Comparison of ENCODE assay signal across 7 cellular contexts in the genomic region with DNA sequence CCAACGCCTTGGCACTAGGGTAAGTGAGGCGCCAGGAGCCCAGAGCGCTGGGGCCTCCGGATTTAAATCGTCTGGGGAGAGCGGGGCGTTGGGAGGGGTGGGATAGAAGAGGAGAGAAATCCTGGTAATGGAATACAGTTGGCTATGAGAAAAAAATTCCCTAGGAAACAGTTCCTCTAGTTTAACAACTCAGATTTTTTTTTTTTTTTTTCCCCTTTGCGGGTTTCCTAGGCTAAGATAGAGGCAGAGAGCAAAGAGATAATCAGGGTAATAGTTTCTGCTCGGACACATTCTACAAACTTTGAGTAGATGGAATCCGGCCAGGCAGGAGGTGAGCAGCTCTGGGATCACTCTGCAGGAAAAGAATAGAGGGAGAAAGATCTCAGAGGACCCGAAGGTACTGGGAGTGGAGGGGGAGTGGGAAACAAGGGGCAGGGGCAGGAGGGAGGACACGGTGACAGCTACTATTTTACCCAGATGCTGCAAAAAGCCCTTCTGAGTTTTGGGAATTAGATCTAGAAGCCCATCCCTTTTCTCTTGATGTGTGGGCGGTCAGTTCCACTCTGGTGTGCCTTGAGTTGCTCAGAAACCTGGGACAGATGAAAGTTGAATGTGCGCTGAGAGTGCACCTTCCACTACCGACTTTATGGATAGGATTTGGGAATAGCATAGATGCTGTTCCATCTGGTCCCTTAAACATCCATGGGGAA. TPM values are rescaled to one million over a fixed set of nuclear protein-coding genes. Genes with fewer than 3 reads are reported as not detected.
DNase-seq lines count a peak whose midpoint lies in the region; ATAC-seq, FAIRE-seq and TF ChIP-seq lines count a peak whose summit lies in the region.

No MANE protein-coding gene starts in this region.

- no peaks in the 10 kb centered on the region for H3K36me3 ChIP-seq in HUES48 (ENCODE audit: control insufficient read depth, insufficient read depth, low read length)
- no peaks in the 10 kb centered on the region for H3K36me3 ChIP-seq in iPS-20b (ENCODE audit: insufficient read depth, low read depth, low read length)

- peaks cover 60% of the 10 kb centered on the region for H3K27me3 Mint-ChIP-seq in activated naive CD8-positive, alpha-beta T cell treated with anti-CD3 and anti-CD28 coated beads, Interleukin-2, amount 10 ng/mL, durations not matched to agents 7 days and 5 days
- H3K27me3 Mint-ChIP-seq in stimulated activated naive B cell treated with anti-CD40 and anti-IgM and Interleukin-4, amounts not matched to agents 10 μg/mL and 1 μg/mL and 100 μg/mL, for 72 hours = peaks cover 57 to 58% of the 10 kb centered on the region in 2 donors

- H3K9ac ChIP-seq in HUES48 (ENCODE audit: low read depth, low read length) (no peak overlapping the region), iPS-20b (ENCODE audit: low read depth, low read length) (no peak overlapping the region)

- H3K27me3 ChIP-seq in HUES48 (ENCODE audit: control insufficient read depth, insufficient read depth, low read length) (peaks cover 46% of the 10 kb centered on the region), iPS-20b (ENCODE audit: insufficient read depth, low read length) (peaks cover 63% of the 10 kb centered on the region)

- FAIRE-seq in H54 (lab: Jason Lieb, UNC) = no peak

- POLR2A ChIA-PET in activated naive CD8-positive, alpha-beta T cell treated with anti-CD3 and anti-CD28 coated beads, Interleukin-2, amount 10 ng/mL, durations not matched to agents 7 days and 5 days (lab: Charles Lee) = interaction anchor here (0.9 kb wide), 1 partner anchor 49 kb away, joined by 3 read pairs; no protein-coding TSS in a partner anchor

- peak overlapping the region; percentile 78 for H3K4me3 Mint-ChIP-seq in activated naive CD8-positive, alpha-beta T cell treated with anti-CD3 and anti-CD28 coated beads, Interleukin-2, amount 10 ng/mL, durations not matched to agents 7 days and 5 days
- H3K4me3 Mint-ChIP-seq in stimulated activated naive B cell treated with anti-CD40 and anti-IgM and Interleukin-4, amounts not matched to agents 10 μg/mL and 1 μg/mL and 100 μg/mL, for 72 hours = peak overlapping the region; percentile 80 to 86

- H3K9me3 ChIP-seq in HUES48 (ENCODE audit: control insufficient read depth, insufficient read depth, low read length) (no peaks in the 10 kb centered on the region), iPS-20b (ENCODE audit: insufficient read depth, low read depth, low read length) (no peaks in the 10 kb centered on the region)

- no peak for ATAC-seq in activated naive CD8-positive, alpha-beta T cell treated with anti-CD3 and anti-CD28 coated beads, Interleukin-2, amount 10 ng/mL, durations not matched to agents 7 days and 5 days (ENCODE audit: low read depth)
- ATAC-seq in stimulated activated naive B cell treated with anti-CD40 and anti-IgM and Interleukin-4, amounts not matched to agents 10 μg/mL and 1 μg/mL and 100 μg/mL, for 72 hours (replicated peaks) = no peak

- DNase-seq in activated naive CD8-positive, alpha-beta T cell treated with anti-CD3 and anti-CD28 coated beads, Interleukin-2, amount 10 ng/mL, durations not matched to agents 7 days and 5 days = no peak
- no peak for DNase-seq in stimulated activated naive B cell treated with anti-CD40 and anti-IgM and Interleukin-4, amounts not matched to agents 10 μg/mL and 1 μg/mL and 100 μg/mL, for 72 hours
- DNase-seq in activated CD4-positive, CD25-positive, alpha-beta regulatory T cell treated with anti-CD3 and anti-CD28 coated beads, Interleukin-2, amount 50 U/mL, for 72 hours = no peak
- DNase-seq in H54 (ENCODE audit: insufficient read length, low spot score) = no peak
- DNase-seq in NK-92 (lab: John Stamatoyannopoulos, UW; ENCODE audit: unreplicated experiment) = no peak

- H3K4me1 ChIP-seq in HUES48 (ENCODE audit: control insufficient read depth, insufficient read depth, low read length) = peaks cover 11% of the 10 kb centered on the region
- H3K4me1 ChIP-seq in iPS-20b (ENCODE audit: insufficient read depth, low read length) = no peaks in the 10 kb centered on the region

- H3K27ac Mint-ChIP-seq in activated naive CD8-positive, alpha-beta T cell treated with anti-CD3 and anti-CD28 coated beads, Interleukin-2, amount 10 ng/mL, durations not matched to agents 7 days and 5 days = no peak overlapping the region
- H3K27ac Mint-ChIP-seq in stimulated activated naive B cell treated with anti-CD40 and anti-IgM and Interleukin-4, amounts not matched to agents 10 μg/mL and 1 μg/mL and 100 μg/mL, for 72 hours = no peak overlapping the region

- no peak for TF ChIP-seq POLR2A in H54 (IDR thresholded peaks at IDR 0.05; ENCODE audit: low read depth, low read length)

- H3K4me3 ChIP-seq in HUES48 (ENCODE audit: low read depth, low read length) = peak overlapping the region; percentile 88
- peak overlapping the region; percentile 73 for H3K4me3 ChIP-seq in iPS-20b (ENCODE audit: low read length)

- peaks cover 5% of the 10 kb centered on the region for H3K4me1 Mint-ChIP-seq in activated naive CD8-positive, alpha-beta T cell treated with anti-CD3 and anti-CD28 coated beads, Interleukin-2, amount 10 ng/mL, durations not matched to agents 7 days and 5 days
- H3K4me1 Mint-ChIP-seq in stimulated activated naive B cell treated with anti-CD40 and anti-IgM and Interleukin-4, amounts not matched to agents 10 μg/mL and 1 μg/mL and 100 μg/mL, for 72 hours = peaks cover 14 to 20% of the 10 kb centered on the region in 2 donors

- no peak overlapping the region for H3K27ac ChIP-seq in HUES48 (ENCODE audit: low read depth, low read length)
- no peak overlapping the region for H3K27ac ChIP-seq in iPS-20b (ENCODE audit: low read length)

- H3K9me3 Mint-ChIP-seq in activated naive CD8-positive, alpha-beta T cell treated with anti-CD3 and anti-CD28 coated beads, Interleukin-2, amount 10 ng/mL, durations not matched to agents 7 days and 5 days = no peaks in the 10 kb centered on the region
- no peaks in the 10 kb centered on the region for H3K9me3 Mint-ChIP-seq in stimulated activated naive B cell treated with anti-CD40 and anti-IgM and Interleukin-4, amounts not matched to agents 10 μg/mL and 1 μg/mL and 100 μg/mL, for 72 hours

- no peaks in the 10 kb centered on the region for H3K36me3 Mint-ChIP-seq in activated naive CD8-positive, alpha-beta T cell treated with anti-CD3 and anti-CD28 coated beads, Interleukin-2, amount 10 ng/mL, durations not matched to agents 7 days and 5 days
- H3K36me3 Mint-ChIP-seq in stimulated activated naive B cell treated with anti-CD40 and anti-IgM and Interleukin-4, amounts not matched to agents 10 μg/mL and 1 μg/mL and 100 μg/mL, for 72 hours = peaks cover 0 to 2% of the 10 kb centered on the region in 2 donors

RNA-seq across cellular contexts. Expression of gene GPRC5A, which starts 0.4 kb away (rescaled TPM):
- total RNA-seq in activated naive CD8-positive, alpha-beta T cell treated with anti-CD3 and anti-CD28 coated beads, Interleukin-2, amount 10 ng/mL, durations not matched to agents 7 days and 5 days = not detected
